2 cellular contexts compared by ENCODE assay signal in genomic region chr3:143163562-143163961, GRCh38.
TF ChIP-seq lines count a peak whose summit lies in the region.

No MANE protein-coding gene starts in this region.

TF ChIP-seq in SK-N-SH, 30 proteins besides CTCF, POLR2A, EP300 and RAD21 (continued from another document):
- no peak for TF ChIP-seq ZBTB33 (IDR thresholded peaks at IDR 0.05; ENCODE audit: borderline replicate concordance, low read depth)
- TF ChIP-seq YY1 (IDR thresholded peaks at IDR 0.05; ENCODE audit: low read depth), result no peak
TF ChIP-seq in SK-N-SH: peak in this region for 0.

TF ChIP-seq in SK-N-SH treated with all-trans-retinoic acid at 6 μM for 48 hours, 23 proteins besides CTCF, POLR2A, EP300 and RAD21 (continued from another document):
- TF ChIP-seq PATZ1 (CRISPR knock-in tag; IDR thresholded peaks at IDR 0.05; ENCODE audit: borderline replicate concordance) (no peak), ESRRG (CRISPR knock-in tag; IDR thresholded peaks at IDR 0.05) (no peak), TOX (CRISPR knock-in tag; IDR thresholded peaks at IDR 0.05; ENCODE audit: borderline replicate concordance) (no peak), PPARA (CRISPR knock-in tag; IDR thresholded peaks at IDR 0.05; ENCODE audit: borderline replicate concordance) (no peak), ZC3H10 (CRISPR knock-in tag; IDR thresholded peaks at IDR 0.05) (no peak)
